ENCODE assay signal across 1 cellular context in genomic region chr12:76348079-76348901, GRCh38.
A peak's percentile ranks its signal among the peaks of the same experiment; 100 is the strongest.
TF ChIP-seq lines count a peak whose summit lies in the region.

BBS10 (minus strand) TSS chr12:76348415; CDS start chr12:76348358, 57 bp downstream.

TF ChIP-seq in HepG2, 621 proteins besides CTCF, POLR2A, EP300 and RAD21 (continued from another document and continues in another):
- peak; percentile 58; the same call in 1 of the 2 replicates for TF ChIP-seq ZNF777 (CRISPR knock-in tag; IDR thresholded peaks at IDR 0.05)
- peak; percentile 57; the same call in 1 of the 2 replicates for TF ChIP-seq RXRA (CRISPR knock-in tag; IDR thresholded peaks at IDR 0.05)
- TF ChIP-seq SRY (CRISPR knock-in tag; IDR thresholded peaks at IDR 0.05): peak; percentile 40; the same call in 1 of the 2 replicates
- no peak for TF ChIP-seq JUND (CRISPR knock-in tag; IDR thresholded peaks at IDR 0.05)
- TF ChIP-seq MEIS2 (CRISPR knock-in tag; IDR thresholded peaks at IDR 0.05): no peak
- no peak for TF ChIP-seq PLRG1 (conservative IDR thresholded peaks at IDR 0.05)
- no peak for TF ChIP-seq ZFP82 (CRISPR knock-in tag; IDR thresholded peaks at IDR 0.05; ENCODE audit: borderline replicate concordance)
- no peak for TF ChIP-seq MLX (CRISPR knock-in tag; IDR thresholded peaks at IDR 0.05)
- TF ChIP-seq, protein P1, sequence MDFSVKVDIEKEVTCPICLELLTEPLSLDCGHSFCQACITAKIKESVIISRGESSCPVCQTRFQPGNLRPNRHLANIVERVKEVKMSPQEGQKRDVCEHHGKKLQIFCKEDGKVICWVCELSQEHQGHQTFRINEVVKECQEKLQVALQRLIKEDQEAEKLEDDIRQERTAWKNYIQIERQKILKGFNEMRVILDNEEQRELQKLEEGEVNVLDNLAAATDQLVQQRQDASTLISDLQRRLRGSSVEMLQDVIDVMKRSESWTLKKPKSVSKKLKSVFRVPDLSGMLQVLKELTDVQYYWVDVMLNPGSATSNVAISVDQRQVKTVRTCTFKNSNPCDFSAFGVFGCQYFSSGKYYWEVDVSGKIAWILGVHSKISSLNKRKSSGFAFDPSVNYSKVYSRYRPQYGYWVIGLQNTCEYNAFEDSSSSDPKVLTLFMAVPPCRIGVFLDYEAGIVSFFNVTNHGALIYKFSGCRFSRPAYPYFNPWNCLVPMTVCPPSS (IDR thresholded peaks at IDR 0.05): no peak
- no peak; the same call in 1 of the 2 replicates for TF ChIP-seq GATAD2A (CRISPR knock-in tag; IDR thresholded peaks at IDR 0.05)
- TF ChIP-seq NR2C2 (CRISPR knock-in tag; IDR thresholded peaks at IDR 0.05; ENCODE audit: borderline replicate concordance): peak; percentile 81
- TF ChIP-seq ZNF557 (CRISPR knock-in tag; IDR thresholded peaks at IDR 0.05): peak; percentile 55; the same call in 1 of the 2 replicates
- TF ChIP-seq, protein P2, sequence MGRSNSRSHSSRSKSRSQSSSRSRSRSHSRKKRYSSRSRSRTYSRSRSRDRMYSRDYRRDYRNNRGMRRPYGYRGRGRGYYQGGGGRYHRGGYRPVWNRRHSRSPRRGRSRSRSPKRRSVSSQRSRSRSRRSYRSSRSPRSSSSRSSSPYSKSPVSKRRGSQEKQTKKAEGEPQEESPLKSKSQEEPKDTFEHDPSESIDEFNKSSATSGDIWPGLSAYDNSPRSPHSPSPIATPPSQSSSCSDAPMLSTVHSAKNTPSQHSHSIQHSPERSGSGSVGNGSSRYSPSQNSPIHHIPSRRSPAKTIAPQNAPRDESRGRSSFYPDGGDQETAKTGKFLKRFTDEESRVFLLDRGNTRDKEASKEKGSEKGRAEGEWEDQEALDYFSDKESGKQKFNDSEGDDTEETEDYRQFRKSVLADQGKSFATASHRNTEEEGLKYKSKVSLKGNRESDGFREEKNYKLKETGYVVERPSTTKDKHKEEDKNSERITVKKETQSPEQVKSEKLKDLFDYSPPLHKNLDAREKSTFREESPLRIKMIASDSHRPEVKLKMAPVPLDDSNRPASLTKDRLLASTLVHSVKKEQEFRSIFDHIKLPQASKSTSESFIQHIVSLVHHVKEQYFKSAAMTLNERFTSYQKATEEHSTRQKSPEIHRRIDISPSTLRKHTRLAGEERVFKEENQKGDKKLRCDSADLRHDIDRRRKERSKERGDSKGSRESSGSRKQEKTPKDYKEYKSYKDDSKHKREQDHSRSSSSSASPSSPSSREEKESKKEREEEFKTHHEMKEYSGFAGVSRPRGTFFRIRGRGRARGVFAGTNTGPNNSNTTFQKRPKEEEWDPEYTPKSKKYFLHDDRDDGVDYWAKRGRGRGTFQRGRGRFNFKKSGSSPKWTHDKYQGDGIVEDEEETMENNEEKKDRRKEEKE (IDR thresholded peaks at IDR 0.05): no peak
- TF ChIP-seq ATAD3A (CRISPR knock-in tag; IDR thresholded peaks at IDR 0.05): no peak
- TF ChIP-seq, protein P3, sequence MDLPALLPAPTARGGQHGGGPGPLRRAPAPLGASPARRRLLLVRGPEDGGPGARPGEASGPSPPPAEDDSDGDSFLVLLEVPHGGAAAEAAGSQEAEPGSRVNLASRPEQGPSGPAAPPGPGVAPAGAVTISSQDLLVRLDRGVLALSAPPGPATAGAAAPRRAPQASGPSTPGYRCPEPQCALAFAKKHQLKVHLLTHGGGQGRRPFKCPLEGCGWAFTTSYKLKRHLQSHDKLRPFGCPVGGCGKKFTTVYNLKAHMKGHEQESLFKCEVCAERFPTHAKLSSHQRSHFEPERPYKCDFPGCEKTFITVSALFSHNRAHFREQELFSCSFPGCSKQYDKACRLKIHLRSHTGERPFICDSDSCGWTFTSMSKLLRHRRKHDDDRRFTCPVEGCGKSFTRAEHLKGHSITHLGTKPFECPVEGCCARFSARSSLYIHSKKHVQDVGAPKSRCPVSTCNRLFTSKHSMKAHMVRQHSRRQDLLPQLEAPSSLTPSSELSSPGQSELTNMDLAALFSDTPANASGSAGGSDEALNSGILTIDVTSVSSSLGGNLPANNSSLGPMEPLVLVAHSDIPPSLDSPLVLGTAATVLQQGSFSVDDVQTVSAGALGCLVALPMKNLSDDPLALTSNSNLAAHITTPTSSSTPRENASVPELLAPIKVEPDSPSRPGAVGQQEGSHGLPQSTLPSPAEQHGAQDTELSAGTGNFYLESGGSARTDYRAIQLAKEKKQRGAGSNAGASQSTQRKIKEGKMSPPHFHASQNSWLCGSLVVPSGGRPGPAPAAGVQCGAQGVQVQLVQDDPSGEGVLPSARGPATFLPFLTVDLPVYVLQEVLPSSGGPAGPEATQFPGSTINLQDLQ (CRISPR knock-in tag; IDR thresholded peaks at IDR 0.05): no peak
- peak; percentile 51; the same call in 1 of the 2 replicates for TF ChIP-seq BRCA1 (CRISPR knock-in tag; IDR thresholded peaks at IDR 0.05)
- no peak for TF ChIP-seq ZSCAN5A (CRISPR knock-in tag; IDR thresholded peaks at IDR 0.05; ENCODE audit: borderline replicate concordance)
- TF ChIP-seq RFX3 (CRISPR knock-in tag; IDR thresholded peaks at IDR 0.05): no peak
- TF ChIP-seq MNT (IDR thresholded peaks at IDR 0.05): no peak
- no peak for TF ChIP-seq PCBP2 (optimal IDR thresholded peaks at IDR 0.05; ENCODE audit: low read depth, low read length, poor library complexity, severe bottlenecking)
- no peak for TF ChIP-seq NFRKB (IDR thresholded peaks at IDR 0.05)
- TF ChIP-seq ZNF776 (CRISPR knock-in tag; IDR thresholded peaks at IDR 0.05): no peak
- TF ChIP-seq HMG20B (CRISPR knock-in tag; conservative IDR thresholded peaks at IDR 0.05): no peak
- TF ChIP-seq IRF2 (CRISPR knock-in tag; IDR thresholded peaks at IDR 0.05): peak; percentile 34; the same call in 1 of the 2 replicates
- TF ChIP-seq EHMT2 (IDR thresholded peaks at IDR 0.05; ENCODE audit: borderline replicate concordance, low read depth, low read length): no peak
- TF ChIP-seq RFX1 (IDR thresholded peaks at IDR 0.05): no peak
- no peak for TF ChIP-seq ZNF329 (CRISPR knock-in tag; IDR thresholded peaks at IDR 0.05; ENCODE audit: low read depth)
- TF ChIP-seq ZEB1 (IDR thresholded peaks at IDR 0.05; ENCODE audit: insufficient replicate concordance, low read depth): no peak
- peak; percentile 69; the same call in 1 of the 2 replicates for TF ChIP-seq E2F2 (CRISPR knock-in tag; IDR thresholded peaks at IDR 0.05; ENCODE audit: borderline replicate concordance)
- TF ChIP-seq NFE2 (CRISPR knock-in tag; IDR thresholded peaks at IDR 0.05): no peak
- no peak for TF ChIP-seq SIX4 (CRISPR knock-in tag; IDR thresholded peaks at IDR 0.05)
- TF ChIP-seq ZNF317 (CRISPR knock-in tag; IDR thresholded peaks at IDR 0.05): peak; percentile 79
- no peak for TF ChIP-seq TIGD3 (CRISPR knock-in tag; IDR thresholded peaks at IDR 0.05; ENCODE audit: borderline replicate concordance)
- peak; percentile 30; the same call in 1 of the 2 replicates for TF ChIP-seq GTF3A (CRISPR knock-in tag; conservative IDR thresholded peaks at IDR 0.05)
- TF ChIP-seq, protein P4, sequence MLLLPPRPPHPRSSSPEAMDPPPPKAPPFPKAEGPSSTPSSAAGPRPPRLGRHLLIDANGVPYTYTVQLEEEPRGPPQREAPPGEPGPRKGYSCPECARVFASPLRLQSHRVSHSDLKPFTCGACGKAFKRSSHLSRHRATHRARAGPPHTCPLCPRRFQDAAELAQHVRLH (CRISPR knock-in tag; IDR thresholded peaks at IDR 0.05; ENCODE audit: borderline replicate concordance, low read depth): peak; percentile 73; the same call in 1 of the 2 replicates
- no peak for TF ChIP-seq U2AF1 (optimal IDR thresholded peaks at IDR 0.05; ENCODE audit: low read depth, low read length)
- peak; percentile 67; the same call in 1 of the 2 replicates for TF ChIP-seq ZNF788 (CRISPR knock-in tag; IDR thresholded peaks at IDR 0.05; ENCODE audit: borderline replicate concordance)
- TF ChIP-seq, protein P5, sequence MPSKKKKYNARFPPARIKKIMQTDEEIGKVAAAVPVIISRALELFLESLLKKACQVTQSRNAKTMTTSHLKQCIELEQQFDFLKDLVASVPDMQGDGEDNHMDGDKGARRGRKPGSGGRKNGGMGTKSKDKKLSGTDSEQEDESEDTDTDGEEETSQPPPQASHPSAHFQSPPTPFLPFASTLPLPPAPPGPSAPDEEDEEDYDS (CRISPR knock-in tag; IDR thresholded peaks at IDR 0.05): peak; percentile 21; the same call in 1 of the 2 replicates
- TF ChIP-seq, protein P6, sequence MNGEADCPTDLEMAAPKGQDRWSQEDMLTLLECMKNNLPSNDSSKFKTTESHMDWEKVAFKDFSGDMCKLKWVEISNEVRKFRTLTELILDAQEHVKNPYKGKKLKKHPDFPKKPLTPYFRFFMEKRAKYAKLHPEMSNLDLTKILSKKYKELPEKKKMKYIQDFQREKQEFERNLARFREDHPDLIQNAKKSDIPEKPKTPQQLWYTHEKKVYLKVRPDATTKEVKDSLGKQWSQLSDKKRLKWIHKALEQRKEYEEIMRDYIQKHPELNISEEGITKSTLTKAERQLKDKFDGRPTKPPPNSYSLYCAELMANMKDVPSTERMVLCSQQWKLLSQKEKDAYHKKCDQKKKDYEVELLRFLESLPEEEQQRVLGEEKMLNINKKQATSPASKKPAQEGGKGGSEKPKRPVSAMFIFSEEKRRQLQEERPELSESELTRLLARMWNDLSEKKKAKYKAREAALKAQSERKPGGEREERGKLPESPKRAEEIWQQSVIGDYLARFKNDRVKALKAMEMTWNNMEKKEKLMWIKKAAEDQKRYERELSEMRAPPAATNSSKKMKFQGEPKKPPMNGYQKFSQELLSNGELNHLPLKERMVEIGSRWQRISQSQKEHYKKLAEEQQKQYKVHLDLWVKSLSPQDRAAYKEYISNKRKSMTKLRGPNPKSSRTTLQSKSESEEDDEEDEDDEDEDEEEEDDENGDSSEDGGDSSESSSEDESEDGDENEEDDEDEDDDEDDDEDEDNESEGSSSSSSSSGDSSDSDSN (CRISPR knock-in tag; IDR thresholded peaks at IDR 0.05): peak; percentile 93
- peak; percentile 67 for TF ChIP-seq AGO2 (optimal IDR thresholded peaks at IDR 0.05; ENCODE audit: low read depth, low read length)
- TF ChIP-seq ZMAT5 (CRISPR knock-in tag; IDR thresholded peaks at IDR 0.05; ENCODE audit: borderline replicate concordance, low read depth): no peak
- TF ChIP-seq SOX6 (IDR thresholded peaks at IDR 0.05): no peak
- TF ChIP-seq SOX6 (CRISPR knock-in tag; IDR thresholded peaks at IDR 0.05): peak; percentile 49; the same call in 1 of the 2 replicates
- peak; percentile 49 for TF ChIP-seq ZNF883 (CRISPR knock-in tag; IDR thresholded peaks at IDR 0.05; ENCODE audit: not compliant biosample characterization)
- TF ChIP-seq ZNF850 (CRISPR knock-in tag; conservative IDR thresholded peaks at IDR 0.05): no peak
- no peak for TF ChIP-seq CBX1 (IDR thresholded peaks at IDR 0.05; ENCODE audit: low read depth)
- TF ChIP-seq MXD4 (CRISPR knock-in tag; IDR thresholded peaks at IDR 0.05): peak; percentile 62; the same call in 1 of the 2 replicates
- no peak for TF ChIP-seq SIN3B (IDR thresholded peaks at IDR 0.05; ENCODE audit: low read length)
- no peak for TF ChIP-seq SP140L (CRISPR knock-in tag; IDR thresholded peaks at IDR 0.05; ENCODE audit: borderline replicate concordance)
- TF ChIP-seq ZNF24 (IDR thresholded peaks at IDR 0.05): no peak
- no peak for TF ChIP-seq ZNF136 (CRISPR knock-in tag; IDR thresholded peaks at IDR 0.05; ENCODE audit: low read depth)
- no peak; the same call in 1 of the 2 replicates for TF ChIP-seq REPIN1 (CRISPR knock-in tag; IDR thresholded peaks at IDR 0.05; ENCODE audit: borderline replicate concordance, low read depth)
- TF ChIP-seq ZNF878 (CRISPR knock-in tag; IDR thresholded peaks at IDR 0.05): no peak
